ENCODE assay signal across 1 cellular context in genomic region chr7:150898475-150899011, GRCh38.
TF ChIP-seq lines count a peak whose summit lies in the region.

No MANE protein-coding gene starts in this region.

TF ChIP-seq in K562, 482 proteins besides CTCF, POLR2A, EP300 and RAD21 (continued from another document and continues in another):
- TF ChIP-seq HBP1 (CRISPR knock-in tag; IDR thresholded peaks at IDR 0.05): no peak
- no peak for TF ChIP-seq KDM5B (IDR thresholded peaks at IDR 0.05; ENCODE audit: insufficient replicate concordance, low read depth, low read length)
- no peak for TF ChIP-seq TCF3 (CRISPR knock-in tag; IDR thresholded peaks at IDR 0.05)
- TF ChIP-seq ZNF280B (CRISPR knock-in tag; IDR thresholded peaks at IDR 0.05): no peak
- no peak for TF ChIP-seq RBM14 (IDR thresholded peaks at IDR 0.05; ENCODE audit: borderline replicate concordance, insufficient read depth, low read depth, low read length)
- no peak for TF ChIP-seq ILK (tag; IDR thresholded peaks at IDR 0.05; ENCODE audit: borderline replicate concordance, low read depth)
- peak; percentile 34 for TF ChIP-seq NEUROD1 (IDR thresholded peaks at IDR 0.05; ENCODE audit: borderline replicate concordance, low read depth, low read length, partially characterized antibody)
- TF ChIP-seq MED1 (CRISPR knock-in tag; IDR thresholded peaks at IDR 0.05; ENCODE audit: borderline replicate concordance): no peak
- no peak for TF ChIP-seq ADNP (tag; IDR thresholded peaks at IDR 0.05)
- no peak for TF ChIP-seq CEBPB (tag; IDR thresholded peaks at IDR 0.05)
- TF ChIP-seq ATF7 (IDR thresholded peaks at IDR 0.05): peak; percentile 63; the same call in 1 of the 2 replicates
- 0 out of 2 replicates have a peak, but pooled peaks have one; percentile 87 for TF ChIP-seq PREB (CRISPR knock-in tag; IDR thresholded peaks at IDR 0.05)
- 0 out of 2 replicates have a peak, but pooled peaks have one; percentile 10 for TF ChIP-seq TCF7L2 (IDR thresholded peaks at IDR 0.05; ENCODE audit: low read depth, low read length)
- no peak for TF ChIP-seq STAT5B (CRISPR knock-in tag; IDR thresholded peaks at IDR 0.05)
- TF ChIP-seq FOXA3 (CRISPR knock-in tag; conservative IDR thresholded peaks at IDR 0.05 in 1 of 2, IDR thresholded peaks at IDR 0.05 in 1 of 2): no peak
- no peak for TF ChIP-seq GTF2F1 (IDR thresholded peaks at IDR 0.05; ENCODE audit: low read depth, low read length)
- no peak for TF ChIP-seq E2F3 (CRISPR knock-in tag; IDR thresholded peaks at IDR 0.05)
- TF ChIP-seq ZNF253 (CRISPR knock-in tag; conservative IDR thresholded peaks at IDR 0.05): no peak
- no peak for TF ChIP-seq TSHZ1 (CRISPR knock-in tag; IDR thresholded peaks at IDR 0.05)
- no peak for TF ChIP-seq IFI16 (CRISPR knock-in tag; IDR thresholded peaks at IDR 0.05)
- TF ChIP-seq ZNF354B (CRISPR knock-in tag; IDR thresholded peaks at IDR 0.05): no peak
- TF ChIP-seq NCOA4 (IDR thresholded peaks at IDR 0.05; ENCODE audit: partially characterized antibody): no peak
- peak; percentile 71; the same call in 1 of the 2 replicates for TF ChIP-seq CTBP1 (IDR thresholded peaks at IDR 0.05; ENCODE audit: borderline replicate concordance)
- peak in 1 of 2 experiments; percentile 65; a peak in 1 of 3 replicates for TF ChIP-seq CBX3 (IDR thresholded peaks at IDR 0.05; ENCODE audit: borderline replicate concordance in 1 of 2, low read length in 2 of 2)
- TF ChIP-seq TFAM (CRISPR knock-in tag; conservative IDR thresholded peaks at IDR 0.05): no peak
- no peak for TF ChIP-seq MCM2 (IDR thresholded peaks at IDR 0.05; ENCODE audit: low read depth)
- no peak for TF ChIP-seq HMBOX1 (IDR thresholded peaks at IDR 0.05)
- TF ChIP-seq SNIP1 (IDR thresholded peaks at IDR 0.05; ENCODE audit: low read depth): no peak
- peak in 1 of 2 experiments; percentile 24; a peak in 2 of 4 replicates for TF ChIP-seq TBL1XR1 (IDR thresholded peaks at IDR 0.05; ENCODE audit: low read length in 2 of 2)
- TF ChIP-seq HMGN3 (IDR thresholded peaks at IDR 0.05; ENCODE audit: borderline replicate concordance, extremely low read depth, insufficient read length, low read depth, low read length): peak; percentile 59
- TF ChIP-seq ZNF124 (CRISPR knock-in tag; IDR thresholded peaks at IDR 0.05): no peak
- TF ChIP-seq MECOM (CRISPR knock-in tag; IDR thresholded peaks at IDR 0.05): no peak
- no peak for TF ChIP-seq RBBP5 (IDR thresholded peaks at IDR 0.05; ENCODE audit: borderline replicate concordance, insufficient read depth, low read length, poor library complexity, severe bottlenecking)
- peak; percentile 46 for TF ChIP-seq POU5F1 (IDR thresholded peaks at IDR 0.05; ENCODE audit: borderline replicate concordance, low read depth, low read length, partially characterized antibody)
- no peak for TF ChIP-seq ZNF347 (CRISPR knock-in tag; IDR thresholded peaks at IDR 0.05; ENCODE audit: low read depth)
- no peak for TF ChIP-seq HDAC1 (IDR thresholded peaks at IDR 0.05)
- TF ChIP-seq ZFP36 (IDR thresholded peaks at IDR 0.05; ENCODE audit: low read depth, low read length, partially characterized antibody): no peak
- TF ChIP-seq E2F4 (CRISPR knock-in tag; IDR thresholded peaks at IDR 0.05; ENCODE audit: low read depth): no peak
- no peak for TF ChIP-seq IRF2 (CRISPR knock-in tag; IDR thresholded peaks at IDR 0.05)
- TF ChIP-seq THRAP3 (IDR thresholded peaks at IDR 0.05; ENCODE audit: borderline replicate concordance): 0 out of 2 replicates have a peak, but pooled peaks have one; percentile 58
- TF ChIP-seq YY1 (IDR thresholded peaks at IDR 0.05; ENCODE audit: borderline replicate concordance in 1 of 3, control insufficient read depth in 1 of 3, extremely low read depth in 1 of 3, insufficient read depth in 3 of 3, insufficient read length in 1 of 3, insufficient replicate concordance in 2 of 3, low read depth in 1 of 3, low read length in 2 of 3): peak in 2 of 3 experiments; percentile 15 to 56
- TF ChIP-seq KDM2B (CRISPR knock-in tag; IDR thresholded peaks at IDR 0.05): peak; percentile 77; the same call in 1 of the 2 replicates
- no peak for TF ChIP-seq ZNF140 (CRISPR knock-in tag; IDR thresholded peaks at IDR 0.05)
- peak; percentile 70 to 87; a peak in 2 of 4 replicates for TF ChIP-seq TEAD1 (CRISPR knock-in tag; IDR thresholded peaks at IDR 0.05)
- TF ChIP-seq BCLAF1 (IDR thresholded peaks at IDR 0.05; ENCODE audit: borderline replicate concordance in 1 of 2, control insufficient read depth in 1 of 2, low read depth in 2 of 2, low read length in 1 of 2): no peak
- no peak for TF ChIP-seq THRB (CRISPR knock-in tag; conservative IDR thresholded peaks at IDR 0.05)
- peak; percentile 86; the same call in 1 of the 2 replicates for TF ChIP-seq MYNN (IDR thresholded peaks at IDR 0.05)
- no peak for TF ChIP-seq MYNN (CRISPR knock-in tag; IDR thresholded peaks at IDR 0.05)
- no peak for TF ChIP-seq ELF1 (tag; IDR thresholded peaks at IDR 0.05)
- TF ChIP-seq ZBTB7A (IDR thresholded peaks at IDR 0.05; ENCODE audit: borderline replicate concordance, control insufficient read depth, low read depth, low read length): no peak; the same call in 1 of the 2 replicates
